Comparison of ENCODE assay signal across 18 cellular contexts in the genomic region with DNA sequence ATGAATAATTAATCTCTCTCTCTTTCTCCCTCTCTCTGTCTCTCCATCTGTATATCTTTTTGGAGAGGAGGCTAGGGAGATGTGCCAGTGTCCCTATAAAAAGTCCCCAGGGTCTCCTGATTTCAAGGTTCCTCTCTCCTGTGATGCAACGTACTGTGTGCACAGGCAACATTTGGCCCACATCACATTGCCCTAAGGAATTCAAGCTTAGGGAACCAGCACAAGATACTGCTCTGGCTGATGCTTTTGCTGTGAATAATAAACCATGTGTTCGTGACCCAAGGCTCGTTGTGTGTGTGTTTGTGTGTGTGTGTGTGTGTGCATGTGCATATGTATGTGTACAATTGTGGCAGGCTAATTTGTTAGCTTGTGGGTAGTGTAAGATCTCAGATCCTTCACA. TPM values are rescaled to one million over a fixed set of nuclear protein-coding genes. Genes with fewer than 3 reads are reported as not detected.
A peak's percentile ranks its signal among the peaks of the same experiment; 100 is the strongest.
DNase-seq lines count a peak whose midpoint lies in the region; ATAC-seq and TF ChIP-seq lines count a peak whose summit lies in the region.
"Had no signal": no experiment of that assay in that cellular context is flagged by ENCODE, and none has a peak within 500 bp of the region (broad histone marks: within the 10 kb centered on the region; RNA-seq: fewer than 3 reads in every experiment).

No MANE protein-coding gene starts in this region.

- peak overlapping the region; percentile 9; the same call in 1 of the 2 replicates for H3K18ac ChIP-seq in IMR-90 (ENCODE audit: low read depth, low read length)

- H3K36me3 Mint-ChIP-seq in chondrocyte (ENCODE audit: low read depth), result no peaks in the 10 kb centered on the region
- H3K36me3 Mint-ChIP-seq: neural progenitor cell had no signal

- H3K56ac ChIP-seq in IMR-90 (ENCODE audit: extremely low read depth, insufficient read depth, low read length), result no peak overlapping the region

- H3K27me3 ChIP-seq in IMR-90 (ENCODE audit: control insufficient read depth, insufficient read depth, low read length) (no peaks in the 10 kb centered on the region), hepatocyte (no peaks in the 10 kb centered on the region), gastrocnemius medialis (no peaks in the 10 kb centered on the region), dorsolateral prefrontal cortex (no peaks in the 10 kb centered on the region)
- H3K27me3 ChIP-seq: neural progenitor cell, SJCRH30 had no signal

- no peak overlapping the region for H2AK5ac ChIP-seq in IMR-90 (ENCODE audit: low read depth, low read length)

- in situ Hi-C loops in IMR-90 (cut with MboI; ENCODE audit: low sequenced_read_pairs) (no loop called here), gastrocnemius medialis (cut with MboI; ENCODE audit: low sequenced_read_pairs in 4 of 4) (loop anchor here in 2 of 4 donors (10.0 to 25.0 kb wide), 2 partner anchors 52 to 664 kb away; no protein-coding TSS in a partner anchor)

- TF ChIP-seq POLR2A in IMR-90 (IDR thresholded peaks at IDR 0.05; ENCODE audit: low read depth, low read length) (no peak), gastrocnemius medialis (IDR thresholded peaks at IDR 0.05) (no peak)

- no TSS peak for BruUV-seq in IMR-90 (replicated peaks; lab: Mats Ljungman, UMichigan)

- ATAC-seq in IMR-90 (ENCODE audit: low read depth), result no peak
- peak; percentile 26 to 47 for ATAC-seq in gastrocnemius medialis
- ATAC-seq in GM21390 (IDR thresholded peaks at IDR 0.05; ENCODE audit: unreplicated experiment), result no peak
- ATAC-seq: activated naive CD8-positive, alpha-beta T cell treated with anti-CD3 and anti-CD28 coated beads, Interleukin-2, amount 50 U/mL, for 24 hours; activated T-cell treated with anti-CD3 and anti-CD28 coated beads, Interleukin-2, amount 50 U/mL, for 72 hours; stimulated activated naive CD8-positive, alpha-beta T cell treated with anti-CD3 and anti-CD28 coated beads, Interleukin-15, Interleukin-2, amounts not matched to agents 100 U/mL and 50 U/mL, for 24 hours had no signal

- dilution Hi-C loops in IMR-90 (cut with HindIII; ENCODE audit: low sequenced_read_pairs, unreplicated experiment), result no loop called here

- H2AK9ac ChIP-seq in IMR-90 (replicated peaks; ENCODE audit: low read depth, low read length, poor library complexity), result peak overlapping the region; percentile 33

- H4K8ac ChIP-seq in IMR-90 (ENCODE audit: low read depth in 2 of 2, low read length in 2 of 2), result no peak overlapping the region

- TF ChIP-seq RAD21 in IMR-90 (IDR thresholded peaks at IDR 0.05; ENCODE audit: low read length), result no peak

- H3K4me1 Mint-ChIP-seq in chondrocyte (ENCODE audit: low read depth), result peaks cover 41% of the 10 kb centered on the region
- H3K4me1 Mint-ChIP-seq: activated naive CD8-positive, alpha-beta T cell treated with anti-CD3 and anti-CD28 coated beads, Interleukin-2, amount 50 U/mL, for 24 hours had no signal

- H3K27me3 Mint-ChIP-seq in chondrocyte (ENCODE audit: low read depth), result no peaks in the 10 kb centered on the region
- H3K27me3 Mint-ChIP-seq: activated naive CD8-positive, alpha-beta T cell treated with anti-CD3 and anti-CD28 coated beads, Interleukin-2, amount 50 U/mL, for 24 hours had no signal

- DNase-seq in IMR-90 (peak; percentile 40), chondrocyte (ENCODE audit: low spot score) (no peak), hepatocyte (ENCODE audit: low spot score) (peak; percentile 30), gastrocnemius medialis (peak; percentile 13 to 45), DMS114 treated with DMSO at 0.1 percent for 48 hours (lab: John Stamatoyannopoulos, UW; ENCODE audit: unreplicated experiment) (no peak), COLO668 (lab: John Stamatoyannopoulos, UW; ENCODE audit: unreplicated experiment) (no peak), dorsolateral prefrontal cortex (no peak)
- DNase-seq: activated naive CD8-positive, alpha-beta T cell treated with anti-CD3 and anti-CD28 coated beads, Interleukin-2, amount 50 U/mL, for 24 hours; activated T-cell treated with anti-CD3 and anti-CD28 coated beads, Interleukin-2, amount 50 U/mL, for 72 hours; erythroblast; NCI-H1092 treated with DMSO at 0.1 percent for 48 hours; NK-92 treated with Interleukin-12 subunit alpha and Interleukin-12 subunit beta, amount 100 ng/mL, for 24 hours; SJCRH30; stimulated activated naive CD8-positive, alpha-beta T cell treated with anti-CD3 and anti-CD28 coated beads, Interleukin-15, Interleukin-2, amounts not matched to agents 100 U/mL and 50 U/mL, for 24 hours had no signal

- H2BK120ac ChIP-seq in IMR-90 (ENCODE audit: low read depth, low read length), result no peak overlapping the region

- H2AFZ ChIP-seq in IMR-90 (replicated peaks; ENCODE audit: low read length, poor library complexity) (no peak overlapping the region), hepatocyte (peak overlapping the region; percentile 21)
- H2AFZ ChIP-seq: neural progenitor cell had no signal

- H3K79me1 ChIP-seq in IMR-90 (ENCODE audit: low read depth in 1 of 2, low read length in 2 of 2), result 0 out of 4 replicates have a peak, but pooled peaks cover 0 to 4% of the 10 kb centered on the region in 2 experiments

- H3K4me1 ChIP-seq in IMR-90 (ENCODE audit: control insufficient read depth, insufficient read depth, low read length) (peaks cover 14% of the 10 kb centered on the region), hepatocyte (ENCODE audit: insufficient read depth) (no peaks in the 10 kb centered on the region), gastrocnemius medialis (peaks cover 12 to 14% of the 10 kb centered on the region in 2 donors)
- H3K4me1 ChIP-seq: HAP-1, neural progenitor cell had no signal

- H3K27ac ChIP-seq in IMR-90 (ENCODE audit: insufficient read depth, low read length) (no peak overlapping the region), hepatocyte (peak overlapping the region; percentile 74), gastrocnemius medialis (peak overlapping the region in 1 of 4 donors; percentile 14), dorsolateral prefrontal cortex (peak overlapping the region in 1 of 59 donors; percentile 13)
- H3K27ac ChIP-seq: C4-2B, neural progenitor cell, SJCRH30 had no signal

- 43% methylated on average over 2 of the region's 3 CpGs; no CpG with 5 or more reads in 1 of the 2 experiments for WGBS in IMR-90 (ENCODE audit: extremely low coverage in 2 of 2, insufficient read length in 1 of 2), 2 experiments
- WGBS in hepatocyte (ENCODE audit: low lambda C conversion rate, missing lambda C conversion rate), result 42% methylated on average over 3 of the region's 3 CpGs

- no peak overlapping the region for H2BK15ac ChIP-seq in IMR-90 (ENCODE audit: low read depth, low read length)

- H3K4me2 ChIP-seq in IMR-90 (ENCODE audit: low read depth, low read length) (no peak overlapping the region), hepatocyte (peak overlapping the region; percentile 48)
- H3K4me2 ChIP-seq: neural progenitor cell had no signal

- 0 out of 2 replicates have a peak overlapping the region, but pooled peaks have one; percentile 31 for H3K4ac ChIP-seq in IMR-90 (ENCODE audit: low read depth, low read length)

- H3K14ac ChIP-seq in IMR-90 (replicated peaks; ENCODE audit: low read depth, low read length), result 0 out of 2 replicates have a peak overlapping the region, but pooled peaks have one; percentile 71

- no peaks in the 10 kb centered on the region for H3K36me3 ChIP-seq in IMR-90 (ENCODE audit: control insufficient read depth, insufficient read depth, low read length)
- no peaks in the 10 kb centered on the region for H3K36me3 ChIP-seq in hepatocyte (replicated peaks; ENCODE audit: insufficient read depth, low read depth)
- H3K36me3 ChIP-seq in gastrocnemius medialis, result no peaks in the 10 kb centered on the region
- H3K36me3 ChIP-seq: HAP-1, neural progenitor cell, SJCRH30 had no signal

- TF ChIP-seq CTCF in IMR-90 (conservative IDR thresholded peaks at IDR 0.05; ENCODE audit: low read depth, low read length), result no peak
- no peak for TF ChIP-seq CTCF in chondrocyte (IDR thresholded peaks at IDR 0.05)
- no peak for TF ChIP-seq CTCF in hepatocyte (IDR thresholded peaks at IDR 0.05; ENCODE audit: poor library complexity)
- TF ChIP-seq CTCF in gastrocnemius medialis (IDR thresholded peaks at IDR 0.05 in 4 of 5, conservative IDR thresholded peaks at IDR 0.05 in 1 of 5), result no peak
- TF ChIP-seq CTCF in dorsolateral prefrontal cortex (IDR thresholded peaks at IDR 0.05 in 54 of 56, conservative IDR thresholded peaks at IDR 0.05 in 2 of 56; ENCODE audit: low read depth in 1 of 56, partially characterized antibody in 56 of 56), result no peak

- peak overlapping the region; percentile 48 for H2BK5ac ChIP-seq in IMR-90 (ENCODE audit: low read depth, low read length, poor library complexity, severe bottlenecking)

- H3K9me3 ChIP-seq in IMR-90 (ENCODE audit: control insufficient read depth, insufficient read depth, low read length) (no peaks in the 10 kb centered on the region), hepatocyte (ENCODE audit: low read depth) (no peaks in the 10 kb centered on the region), gastrocnemius medialis (no peaks in the 10 kb centered on the region)
- H3K9me3 ChIP-seq: HAP-1, SJCRH30 had no signal

- intact Hi-C loops in IMR-90 (cut with micrococcal nuclease) (no loop called here), gastrocnemius medialis (cut with DNase I; ENCODE audit: low total_unique reads) (no loop called here), dorsolateral prefrontal cortex (cut with DNase I) (no loop called here)

- H3K4me3 ChIP-seq in IMR-90 (ENCODE audit: insufficient read depth, low read depth, low read length), result no peak overlapping the region
- H3K4me3 ChIP-seq in hepatocyte, result no peak overlapping the region
- H3K4me3 ChIP-seq in gastrocnemius medialis, result no peak overlapping the region
- no peak overlapping the region for H3K4me3 ChIP-seq in dorsolateral prefrontal cortex
- H3K4me3 ChIP-seq: HAP-1, neural progenitor cell, SJCRH30 had no signal

- no peak overlapping the region for H4K5ac ChIP-seq in IMR-90 (ENCODE audit: low read depth, low read length)

- H3K9me1 ChIP-seq in IMR-90 (ENCODE audit: insufficient read depth, low read length), result peaks cover 4% of the 10 kb centered on the region

- H3K79me2 ChIP-seq in hepatocyte, result no peaks in the 10 kb centered on the region

- no peak overlapping the region for H3K23ac ChIP-seq in IMR-90 (ENCODE audit: low read depth, low read length)

- H3K27ac Mint-ChIP-seq in chondrocyte (ENCODE audit: unreplicated experiment), result peak overlapping the region; percentile 80
- H3K27ac Mint-ChIP-seq: activated naive CD8-positive, alpha-beta T cell treated with anti-CD3 and anti-CD28 coated beads, Interleukin-2, amount 50 U/mL, for 24 hours; activated T-cell treated with anti-CD3 and anti-CD28 coated beads, Interleukin-2, amount 50 U/mL, for 72 hours; neural progenitor cell had no signal

- CTCF ChIA-PET in IMR-90 (lab: Yijun Ruan, JAX), result interaction anchor here (0.8 kb wide), 1 partner anchor 9 kb away, joined by 3 read pairs; no protein-coding TSS in a partner anchor

- H3K9me2 ChIP-seq in hepatocyte (replicated peaks; ENCODE audit: insufficient read depth), result no peaks in the 10 kb centered on the region

- no peak overlapping the region for H3K9ac ChIP-seq in IMR-90 (ENCODE audit: low read depth, low read length)
- H3K9ac ChIP-seq: neural progenitor cell had no signal

- H3K4me3 Mint-ChIP-seq in chondrocyte (ENCODE audit: unreplicated experiment), result no peak overlapping the region
- H3K4me3 Mint-ChIP-seq: activated naive CD8-positive, alpha-beta T cell treated with anti-CD3 and anti-CD28 coated beads, Interleukin-2, amount 50 U/mL, for 24 hours; activated T-cell treated with anti-CD3 and anti-CD28 coated beads, Interleukin-2, amount 50 U/mL, for 72 hours; neural progenitor cell had no signal

- no peak overlapping the region; the same call in 1 of the 2 replicates for H4K91ac ChIP-seq in IMR-90 (ENCODE audit: insufficient read depth, low read depth, low read length)

- H4K20me1 ChIP-seq in IMR-90 (ENCODE audit: insufficient read depth, low read length) (no peaks in the 10 kb centered on the region), hepatocyte (ENCODE audit: insufficient read depth, poor library complexity, severe bottlenecking) (no peaks in the 10 kb centered on the region)

- POLR2A ChIA-PET in IMR-90 (lab: Charles Lee; ENCODE audit: unreplicated experiment), result no interaction called here

- H2BK20ac ChIP-seq in IMR-90 (ENCODE audit: low read depth, low read length), result no peak overlapping the region

- no peaks in the 10 kb centered on the region for H3K9me3 Mint-ChIP-seq in chondrocyte (ENCODE audit: low read depth)
- H3K9me3 Mint-ChIP-seq: activated naive CD8-positive, alpha-beta T cell treated with anti-CD3 and anti-CD28 coated beads, Interleukin-2, amount 50 U/mL, for 24 hours; activated T-cell treated with anti-CD3 and anti-CD28 coated beads, Interleukin-2, amount 50 U/mL, for 72 hours had no signal

RNA-seq across cellular contexts. Expression of a gene that starts 9.7 kb away (rescaled TPM):
- total RNA-seq in IMR-90 (2012; rRNA removed), result 0.72 and 0.83 TPM in 2 replicates
- polyA plus RNA-seq in IMR-90 (2012; rRNA removed), result 0.66 and 0.86 TPM in 2 replicates
- 0.16 and 0.25 TPM in 2 replicates for polyA plus RNA-seq in IMR-90 (2012; cell fraction: cytosol; rRNA removed)
- 0.21 and 2.0 TPM in 2 replicates for polyA plus RNA-seq in IMR-90 (2012; cell fraction: nucleus; rRNA removed; ENCODE audit: low replicate concordance)
- 0.67 to 1.7 TPM (median 1.1 TPM) in 3 replicates for total RNA-seq in chondrocyte
- total RNA-seq in hepatocyte, result 0.33 TPM in 1 of 2 replicates, not detected in the other
- polyA plus RNA-seq in hepatocyte, result 0.17 and 1.2 TPM in 2 replicates
- under 1 TPM in 1 of 4 donors, not detected in 3; 0.76 TPM for total RNA-seq in gastrocnemius medialis
- total RNA-seq in dorsolateral prefrontal cortex, result 1 to 10 TPM in 32 of 120 experiments, under 1 TPM in 53, not detected in 35; 0.24 to 2.5 (median 0.87) TPM

RNA-seq across cellular contexts. Expression of a gene that starts 26.5 kb away (rescaled TPM):
- 2.7 and 3.6 TPM in 2 replicates for total RNA-seq in IMR-90 (2012; rRNA removed)
- polyA plus RNA-seq in IMR-90 (2012; rRNA removed), result 1.0 and 1.5 TPM in 2 replicates
- 0.12 and 0.47 TPM in 2 replicates for polyA plus RNA-seq in IMR-90 (2012; cell fraction: cytosol; rRNA removed)
- polyA plus RNA-seq in IMR-90 (2012; cell fraction: nucleus; rRNA removed; ENCODE audit: low replicate concordance), result 0.11 and 0.84 TPM in 2 replicates
- 0.97 to 1.9 TPM (median 1.7 TPM) in 3 replicates for total RNA-seq in chondrocyte
- 1.6 and 3.6 TPM in 2 replicates for total RNA-seq in hepatocyte
- 2.3 and 3.4 TPM in 2 replicates for polyA plus RNA-seq in hepatocyte
- total RNA-seq in gastrocnemius medialis, result 1 to 10 TPM in 3 of 4 donors, under 1 TPM in 1; 0.89 to 2.9 (median 1.6) TPM
- 1 to 10 TPM; 1.0 to 7.7 (median 3.6) TPM for total RNA-seq in dorsolateral prefrontal cortex

RNA-seq across cellular contexts. Expression of a gene that starts 53.2 kb away (rescaled TPM):
- total RNA-seq in IMR-90 (2012; rRNA removed) (under 0.01 TPM in 2 replicates), chondrocyte (0.33 to 0.42 TPM in 2 of 3 replicates, not detected in the other), hepatocyte (0.36 TPM in 1 of 2 replicates, not detected in the other), gastrocnemius medialis (under 1 TPM in 3 of 4 donors, not detected in 1; 0.29 to 0.59 (median 0.29) TPM), dorsolateral prefrontal cortex (1 to 10 TPM in 119 of 120 experiments, under 1 TPM in 1; 0.93 to 7.8 (median 4.4) TPM)
- polyA plus RNA-seq in IMR-90 (2012; rRNA removed) (0.10 and 0.11 TPM in 2 replicates), hepatocyte (1.0 and 1.3 TPM in 2 replicates)
- polyA plus RNA-seq in IMR-90 (2012; cell fraction: cytosol; rRNA removed), result 0.17 and 0.22 TPM in 2 replicates
- polyA plus RNA-seq in IMR-90 (2012; cell fraction: nucleus; rRNA removed; ENCODE audit: low replicate concordance), result 0.16 and 0.32 TPM in 2 replicates
- total RNA-seq: SJCRH30 had no signal

RNA-seq across cellular contexts. Expression of a gene that starts 58.1 kb away (rescaled TPM):
- total RNA-seq in IMR-90 (2012; rRNA removed) (356 and 447 TPM in 2 replicates), chondrocyte (67.1 to 75.4 TPM (median 75.2 TPM) in 3 replicates), hepatocyte (126 and 162 TPM in 2 replicates), gastrocnemius medialis (100 to 1,000 TPM in 1 of 4 donors, 10 to 100 TPM in 3; 40.1 to 134 (median 86.9) TPM), dorsolateral prefrontal cortex (100 to 1,000 TPM in 111 of 120 experiments, 10 to 100 TPM in 9; 78.4 to 315 (median 137) TPM)
- polyA plus RNA-seq in IMR-90 (2012; rRNA removed) (117 and 118 TPM in 2 replicates), hepatocyte (91.3 and 113 TPM in 2 replicates)
- polyA plus RNA-seq in IMR-90 (2012; cell fraction: cytosol; rRNA removed), result 106 and 114 TPM in 2 replicates
- polyA plus RNA-seq in IMR-90 (2012; cell fraction: nucleus; rRNA removed; ENCODE audit: low replicate concordance), result 115 and 315 TPM in 2 replicates

Comparison
In these comparisons a context has a peak if more than half of its experiments do, and no peak if none do; other contexts are left out.
1. ATAC-seq: peak in gastrocnemius medialis (2 of 2); none in IMR-90 (single experiment) and GM21390 (single experiment).
2. DNase-seq: peak in IMR-90 (single experiment), hepatocyte (single experiment) and gastrocnemius medialis (2 of 2); none in chondrocyte (single experiment), DMS114 treated with DMSO at 0.1 percent for 48 hours (single experiment), COLO668 (single experiment) and dorsolateral prefrontal cortex (0 of 10).